ENCODE assay signal across 14 cellular contexts in the genomic region with DNA sequence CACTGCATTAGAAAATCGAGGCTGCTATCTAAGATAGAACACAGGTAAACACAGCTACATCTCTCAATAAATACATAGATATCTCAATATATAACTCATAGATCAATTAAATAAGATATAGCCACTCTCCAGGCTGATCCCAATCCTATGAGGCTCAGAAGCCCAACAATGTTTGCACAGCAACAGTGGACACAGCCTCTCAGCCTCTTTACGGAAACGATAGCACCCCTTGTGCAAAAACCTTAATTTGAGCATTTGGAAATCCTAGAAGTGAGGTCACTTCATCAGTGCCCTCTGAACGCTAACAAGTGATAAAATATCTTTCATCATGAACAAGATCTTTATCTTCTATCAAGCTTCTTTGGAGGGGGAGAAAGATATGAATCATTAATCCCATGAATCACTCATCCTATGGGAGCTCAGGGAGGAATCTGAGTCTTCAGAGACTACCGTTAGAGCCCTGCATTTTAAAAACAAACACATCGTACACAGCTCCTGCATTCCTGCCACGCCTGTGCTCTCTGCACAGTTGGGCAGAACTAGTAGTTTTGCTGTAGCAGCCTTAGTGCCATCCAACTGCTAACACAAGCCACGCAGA.
DNase-seq lines count a peak whose midpoint lies in the region; ATAC-seq, FAIRE-seq and TF ChIP-seq lines count a peak whose summit lies in the region.
"Had no signal": no experiment of that assay in that cellular context is flagged by ENCODE, and none has a peak within 500 bp of the region (broad histone marks: within the 10 kb centered on the region; RNA-seq: fewer than 3 reads in every experiment).

No MANE protein-coding gene starts in this region.

- no peaks in the 10 kb centered on the region for H3K27me3 Mint-ChIP-seq in osteocyte (ENCODE audit: unreplicated experiment)
- H3K27me3 Mint-ChIP-seq: naive thymus-derived CD8-positive, alpha-beta T cell had no signal

- peaks cover 0 to 14% (median 6%) of the 10 kb centered on the region in 3 donors for H3K4me1 ChIP-seq in pancreas

- no peak overlapping the region for H3K4me3 Mint-ChIP-seq in osteocyte (ENCODE audit: unreplicated experiment)
- H3K4me3 Mint-ChIP-seq: naive thymus-derived CD8-positive, alpha-beta T cell had no signal

- H3K4me1 Mint-ChIP-seq in osteocyte (ENCODE audit: unreplicated experiment): peaks cover 40% of the 10 kb centered on the region

- no peak overlapping the region for H3K27ac Mint-ChIP-seq in osteocyte (ENCODE audit: unreplicated experiment)
- H3K27ac Mint-ChIP-seq: naive thymus-derived CD8-positive, alpha-beta T cell had no signal

- WGBS in pancreas, 2 donors: 65 to 67% methylated on average over 8 of the region's 8 CpGs

- no peak overlapping the region for H3K4me3 ChIP-seq in fibroblast of the aortic adventitia (ENCODE audit: low read depth, low read length)
- H3K4me3 ChIP-seq in pancreas: no peak overlapping the region

- H3K9me3 ChIP-seq in pancreas: no peaks in the 10 kb centered on the region

- intact Hi-C loops in pancreas (cut with DNase I): no loop called here

- ATAC-seq in pancreas: no peak
- ATAC-seq: naive thymus-derived CD8-positive, alpha-beta T cell had no signal

- no peaks in the 10 kb centered on the region for H3K9me3 Mint-ChIP-seq in osteocyte (ENCODE audit: unreplicated experiment)
- H3K9me3 Mint-ChIP-seq: activated T-helper 1 cell treated with anti-CD3 and anti-CD28 coated beads, Interleukin-12 subunit alpha, Interleukin-12 subunit beta, Interleukin-2, Interleukin-4 antibody, amounts not matched to agents 30 ng/mL and 10 ng/mL and 1 ng/mL, durations not matched to agents 14 hours and 24 hours and 36 hours; naive thymus-derived CD8-positive, alpha-beta T cell had no signal

- no peaks in the 10 kb centered on the region for H3K36me3 ChIP-seq in pancreas

- FAIRE-seq in pancreas (lab: Jason Lieb, UNC): no peak
- FAIRE-seq: G401.6 had no signal

- H3K36me3 Mint-ChIP-seq in osteocyte (ENCODE audit: unreplicated experiment): peaks cover 14% of the 10 kb centered on the region

- H3K27ac ChIP-seq in VCaP (peak overlapping the region; percentile 50), pancreas (no peak overlapping the region)
- H3K27ac ChIP-seq: HL-60 had no signal

- DNase-seq in A172 (ENCODE audit: low spot score) (peak; percentile 69), HS-27A (ENCODE audit: low read depth) (peak; percentile 53), fibroblast of the aortic adventitia (ENCODE audit: low read depth) (peak; percentile 28), osteocyte (ENCODE audit: extremely low spot score, unreplicated experiment) (no peak), KG1 (lab: John Stamatoyannopoulos, UW) (no peak), pancreas (no peak)
- no peak for DNase-seq in stimulated activated CD8-positive, alpha-beta memory T cell treated with anti-CD3 and anti-CD28 coated beads, Interleukin-4, amount 100 ng/mL, for 48 hours
- DNase-seq: activated CD4-positive, alpha-beta T cell treated with anti-CD3 and anti-CD28 coated beads for 4 hours; naive thymus-derived CD8-positive, alpha-beta T cell; NCI-H526 treated with DMSO at 0.1 percent for 48 hours had no signal

- no peaks in the 10 kb centered on the region for H3K27me3 ChIP-seq in pancreas

- TF ChIP-seq CTCF in VCaP (conservative IDR thresholded peaks at IDR 0.05): no peak
- TF ChIP-seq CTCF in fibroblast of the aortic adventitia (IDR thresholded peaks at IDR 0.05; ENCODE audit: insufficient read depth, low read length): no peak
- no peak for TF ChIP-seq CTCF in osteocyte (IDR thresholded peaks at IDR 0.05)
- TF ChIP-seq CTCF in pancreas (IDR thresholded peaks at IDR 0.05): no peak

Comparison
In these comparisons a context has a peak if more than half of its experiments do, and no peak if none do; other contexts are left out.
1. DNase-seq: peak in A172 (single experiment), HS-27A (single experiment) and fibroblast of the aortic adventitia (single experiment); none in osteocyte (single experiment), stimulated activated CD8-positive, alpha-beta memory T cell treated with anti-CD3 and anti-CD28 coated beads, Interleukin-4, amount 100 ng/mL, for 48 hours (single experiment), KG1 (single experiment) and pancreas (0 of 6).